Comparison of ENCODE assay signal across 22 cellular contexts in genomic region chr19:4657835-4658234, GRCh38.
"Had no signal": no experiment of that assay in that cellular context is flagged by ENCODE, and none has a peak within 500 bp of the region (broad histone marks: within the 10 kb centered on the region; RNA-seq: fewer than 3 reads in every experiment).

No MANE protein-coding gene starts in this region.

- H3K27me3 Mint-ChIP-seq: activated B cell treated with CpG ODN at 0.5 μM for 24 hours; activated naive CD4-positive, alpha-beta T cell treated with anti-CD3 and anti-CD28 coated beads, Interleukin-2, amount 50 U/mL, for 24 hours; activated T-helper 17 cell treated with anti-CD3 and anti-CD28 coated beads, Interleukin-2, amount 50 U/mL, for 72 hours; natural killer cell treated with Interleukin-12 subunit alpha and Interleukin-12 subunit beta and Interleukin-15 and Interleukin-18, amount 100 ng/mL, for 72 hours; T-cell had no signal

- H3K27ac Mint-ChIP-seq: activated B cell treated with CpG ODN at 0.5 μM for 24 hours; activated naive CD4-positive, alpha-beta T cell treated with anti-CD3 and anti-CD28 coated beads, Interleukin-2, amount 50 U/mL, for 24 hours; activated T-helper 17 cell treated with anti-CD3 and anti-CD28 coated beads, Interleukin-2, amount 50 U/mL, for 72 hours; T-cell; T-helper 2 cell treated with Interferon-gamma antibody and Interleukin-4, amounts not matched to agents 5 μg/mL and 100 μg/mL, for 36 hours had no signal

- H3K4me1 Mint-ChIP-seq: activated T-helper 17 cell treated with anti-CD3 and anti-CD28 coated beads, Interleukin-2, amount 50 U/mL, for 72 hours; T-cell had no signal

- H3K4me3 Mint-ChIP-seq: activated B cell treated with CpG ODN at 0.5 μM for 24 hours; activated naive CD4-positive, alpha-beta T cell treated with anti-CD3 and anti-CD28 coated beads, Interleukin-2, amount 50 U/mL, for 24 hours; activated T-helper 17 cell treated with anti-CD3 and anti-CD28 coated beads, Interleukin-2, amount 50 U/mL, for 72 hours; natural killer cell treated with Interleukin-12 subunit alpha and Interleukin-12 subunit beta and Interleukin-15 and Interleukin-18, amount 100 ng/mL, for 72 hours; T-cell; T-helper 2 cell treated with Interferon-gamma antibody and Interleukin-4, amounts not matched to agents 5 μg/mL and 100 μg/mL, for 36 hours had no signal

- ATAC-seq: activated T-helper 17 cell treated with anti-CD3 and anti-CD28 coated beads, Interleukin-2, amount 50 U/mL, for 72 hours; body of pancreas; T-cell had no signal

- H3K9me3 Mint-ChIP-seq: activated B cell treated with CpG ODN at 0.5 μM for 24 hours; activated naive CD4-positive, alpha-beta T cell treated with anti-CD3 and anti-CD28 coated beads, Interleukin-2, amount 50 U/mL, for 24 hours; activated T-helper 17 cell treated with anti-CD3 and anti-CD28 coated beads, Interleukin-2, amount 50 U/mL, for 72 hours; natural killer cell treated with Interleukin-12 subunit alpha and Interleukin-12 subunit beta and Interleukin-15 and Interleukin-18, amount 100 ng/mL, for 72 hours; T-cell; T-helper 2 cell treated with Interferon-gamma antibody and Interleukin-4, amounts not matched to agents 5 μg/mL and 100 μg/mL, for 36 hours had no signal

- H3K36me3 Mint-ChIP-seq: natural killer cell treated with Interleukin-12 subunit alpha and Interleukin-12 subunit beta and Interleukin-15 and Interleukin-18, amount 100 ng/mL, for 72 hours had no signal

- DNase-seq: activated B cell treated with CpG ODN at 0.5 μM for 24 hours; activated CD4-positive, alpha-beta T cell treated with anti-CD3 and anti-CD28 coated beads, Interleukin-2, amount 50 U/mL, for 1 hour; activated CD8-positive, alpha-beta memory T cell treated with anti-CD3 and anti-CD28 coated beads for 24 hours; activated gamma-delta T cell treated with Interleukin-2 at 50 U/mL for 16 hours; adrenal gland; aorta; body of pancreas; cerebellar nuclear complex; colonic mucosa; effector CD8-positive, alpha-beta T cell; head of caudate nucleus; hypothalamus; mesendoderm; stimulated activated CD4-positive, alpha-beta T cell treated with anti-CD3 and anti-CD28 coated beads, Interleukin-1b, Interleukin-23, amount 100 ng/mL, for 48 hours; stimulated activated CD4-positive, alpha-beta T cell treated with anti-CD3 and anti-CD28 coated beads, Interleukin-4, amount 100 ng/mL, for 4 hours; stimulated activated CD8-positive, alpha-beta memory T cell treated with anti-CD3 and anti-CD28 coated beads, Interleukin-4, amount 100 ng/mL, for 48 hours; stimulated activated naive CD4-positive, alpha-beta T cell; T-cell had no signal
